ENCODE assay signal across 24 cellular contexts in the genomic region with DNA sequence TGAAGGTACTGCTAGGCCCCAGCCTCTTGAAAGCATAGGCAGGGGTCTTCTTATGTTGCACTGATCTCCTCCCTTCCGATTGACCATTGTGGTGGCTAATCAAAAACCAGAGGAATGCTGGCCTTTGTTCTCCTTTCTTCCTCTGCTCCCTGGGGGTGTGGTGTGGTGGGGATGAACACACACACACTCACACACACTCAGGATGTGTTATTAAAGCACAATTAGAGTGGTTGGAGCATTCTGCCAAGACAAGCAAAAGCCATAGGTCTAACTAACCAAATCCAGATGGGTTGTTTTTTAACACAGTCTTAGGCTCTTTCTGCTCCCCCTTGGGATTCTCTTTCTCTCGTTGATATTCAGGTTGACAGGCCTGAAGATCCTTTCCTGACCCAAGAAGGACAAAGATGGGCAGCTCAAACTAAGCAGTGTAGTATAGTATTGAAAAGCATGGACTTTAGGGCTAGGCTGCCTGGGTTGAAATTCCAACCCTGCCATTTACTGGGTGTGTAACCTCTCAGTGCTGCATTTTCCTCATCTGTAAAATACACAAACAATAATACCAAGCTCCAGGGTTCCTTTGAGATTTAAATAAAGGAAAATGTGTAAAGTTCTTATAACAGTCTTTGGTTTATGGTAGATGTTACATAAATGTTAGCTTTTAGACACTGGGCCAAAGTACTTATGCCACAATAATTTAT.
"Had no signal": no experiment of that assay in that cellular context is flagged by ENCODE, and none has a peak within 500 bp of the region (broad histone marks: within the 10 kb centered on the region; RNA-seq: fewer than 3 reads in every experiment).

No MANE protein-coding gene starts in this region.

- H3K27ac ChIP-seq: adrenal gland, breast epithelium, esophagus squamous epithelium, heart right ventricle, left lung, lower lobe of right lung, right lobe of liver, transverse colon had no signal

- H3K4me1 ChIP-seq: adrenal gland, breast epithelium, heart right ventricle, left lung, lower lobe of right lung had no signal

- DNase-seq: activated B cell treated with CpG ODN at 0.5 μM for 24 hours; activated CD4-positive, alpha-beta T cell treated with anti-CD3 and anti-CD28 coated beads, Interleukin-2, amount 50 U/mL, for 4 hours; activated naive CD4-positive, alpha-beta T cell treated with Interleukin-2 at 50 U/mL for 16 hours; activated naive CD8-positive, alpha-beta T cell treated with anti-CD3 and anti-CD28 coated beads for 36 hours; activated T-cell treated with anti-CD3 and anti-CD28 coated beads for 4 hours; activated T-cell treated with anti-CD3 and anti-CD28 coated beads, Interleukin-2, amount 50 U/mL, for 72 hours; adrenal gland; aorta; dermis blood vessel endothelial cell; effector CD4-positive, alpha-beta T cell; esophagus squamous epithelium; foreskin melanocyte; heart right ventricle; kidney glomerular epithelial cell; left lung; lower lobe of right lung; mesenchymal stem cell; natural killer cell; right lobe of liver; stimulated activated CD4-positive, alpha-beta T cell treated with anti-CD3 and anti-CD28 coated beads, Interleukin-2, amount 100 ng/mL, for 48 hours; stimulated activated naive CD4-positive, alpha-beta T cell treated with Interleukin-2 at 50 U/mL for 16 hours; T-helper 1 cell; transverse colon had no signal

- H3K9me3 ChIP-seq: adrenal gland, breast epithelium, esophagus squamous epithelium, heart right ventricle, left lung, lower lobe of right lung, right lobe of liver, transverse colon had no signal

- H3K36me3 ChIP-seq: adrenal gland, breast epithelium, esophagus squamous epithelium, heart right ventricle, left lung, lower lobe of right lung, right lobe of liver, transverse colon had no signal

- H3K27me3 ChIP-seq: adrenal gland, breast epithelium, heart right ventricle, left lung, right lobe of liver, transverse colon had no signal

- H3K4me3 ChIP-seq: adrenal gland, breast epithelium, esophagus squamous epithelium, heart right ventricle, left lung, lower lobe of right lung, right lobe of liver, transverse colon had no signal

- ATAC-seq: activated T-cell treated with anti-CD3 and anti-CD28 coated beads, Interleukin-2, amount 50 U/mL, for 72 hours; heart right ventricle; left lung; lower lobe of right lung; natural killer cell; right lobe of liver had no signal
